8 cellular contexts compared by ENCODE assay signal in genomic region chr9:97803167-97804058, GRCh38. TPM values are rescaled to one million over a fixed set of nuclear protein-coding genes. Genes with fewer than 3 reads are reported as not detected.
DNase-seq lines count a peak whose midpoint lies in the region; ATAC-seq and TF ChIP-seq lines count a peak whose summit lies in the region.

No MANE protein-coding gene starts in this region.

- H3K4me3 ChIP-seq in liver (ENCODE audit: low read depth in 1 of 3, low read length in 3 of 3): peak overlapping the region in 2 of 3 donors; percentile 53 to 65

- H3K27me3 ChIP-seq in liver (ENCODE audit: control insufficient read depth in 4 of 4, insufficient read depth in 4 of 4, low read length in 3 of 4): no peaks in the 10 kb centered on the region

- TF ChIP-seq CTCF in liver (IDR thresholded peaks at IDR 0.05; ENCODE audit: low read depth, low read length, missing input control): peak; percentile 20

- H3K27ac ChIP-seq in liver (ENCODE audit: low read depth in 1 of 2, low read length in 2 of 2): peak overlapping the region in 1 of 2 donors; percentile 56

- H3K36me3 ChIP-seq in liver (ENCODE audit: control insufficient read depth in 4 of 4, insufficient read depth in 3 of 4, low read depth in 1 of 4, low read length in 3 of 4): no peaks in the 10 kb centered on the region

- peak in 1 of 2 donors; percentile 38 for TF ChIP-seq RAD21 in liver (IDR thresholded peaks at IDR 0.05)

- ATAC-seq in HG02973 (IDR thresholded peaks at IDR 0.05; ENCODE audit: unreplicated experiment): peak; percentile 92

- H3K9me3 ChIP-seq in liver (ENCODE audit: control insufficient read depth in 4 of 4, low read length in 3 of 4): no peaks in the 10 kb centered on the region

- peak; percentile 69 to 96 (median 94) for DNase-seq in NCI-H1417 (lab: John Stamatoyannopoulos, UW)
- no peak for DNase-seq in NCI-H1417 treated with DMSO at 0.1 percent for 48 hours (lab: John Stamatoyannopoulos, UW)
- peak; percentile 45 for DNase-seq in NCI-H2227 treated with DMSO at 0.1 percent for 48 hours (lab: John Stamatoyannopoulos, UW)
- peak; percentile 77 for DNase-seq in activated CD4-positive, alpha-beta T cell treated with anti-CD3 and anti-CD28 coated beads for 48 hours
- peak; percentile 16 for DNase-seq in dedifferentiated amniotic fluid mesenchymal stem cell (ENCODE audit: extremely low spot score)
- DNase-seq in stimulated activated CD4-positive, alpha-beta T cell treated with anti-CD3 and anti-CD28 coated beads, Interleukin-2, amount 100 ng/mL, for 48 hours: peak; percentile 59 to 75

- peaks cover 2 to 7% (median 3%) of the 10 kb centered on the region in 4 donors for H3K4me1 ChIP-seq in liver (ENCODE audit: control insufficient read depth in 4 of 4, insufficient read depth in 4 of 4, low read length in 3 of 4)

- 4% methylated on average over 75 of the region's 75 CpGs for WGBS in liver

- H3K9ac ChIP-seq in liver (ENCODE audit: low read depth in 1 of 2, low read length in 2 of 2): no peak overlapping the region

TF ChIP-seq in liver, 16 proteins besides CTCF, POLR2A, EP300 and RAD21:
- no peak for TF ChIP-seq RXRA (IDR thresholded peaks at IDR 0.05)
- no peak for TF ChIP-seq ZBTB33 (IDR thresholded peaks at IDR 0.05)
- TF ChIP-seq HNF4G (IDR thresholded peaks at IDR 0.05): no peak
- TF ChIP-seq YY1 (IDR thresholded peaks at IDR 0.05): no peak
- no peak for TF ChIP-seq TAF1 (conservative IDR thresholded peaks at IDR 0.05)
- TF ChIP-seq REST (IDR thresholded peaks at IDR 0.05): no peak
- TF ChIP-seq NR2F2 (IDR thresholded peaks at IDR 0.05): no peak
- peak; percentile 9 for TF ChIP-seq MAX (IDR thresholded peaks at IDR 0.05)
- TF ChIP-seq GABPA (IDR thresholded peaks at IDR 0.05 in 1 of 2, conservative IDR thresholded peaks at IDR 0.05 in 1 of 2): no peak

RNA-seq across cellular contexts. Expression of gene FOXE1, which starts 49.6 kb away (rescaled TPM):
- total RNA-seq in liver: not detected
- polyA plus RNA-seq in liver: not detected
